8 cellular contexts compared by ENCODE assay signal in the genomic region with DNA sequence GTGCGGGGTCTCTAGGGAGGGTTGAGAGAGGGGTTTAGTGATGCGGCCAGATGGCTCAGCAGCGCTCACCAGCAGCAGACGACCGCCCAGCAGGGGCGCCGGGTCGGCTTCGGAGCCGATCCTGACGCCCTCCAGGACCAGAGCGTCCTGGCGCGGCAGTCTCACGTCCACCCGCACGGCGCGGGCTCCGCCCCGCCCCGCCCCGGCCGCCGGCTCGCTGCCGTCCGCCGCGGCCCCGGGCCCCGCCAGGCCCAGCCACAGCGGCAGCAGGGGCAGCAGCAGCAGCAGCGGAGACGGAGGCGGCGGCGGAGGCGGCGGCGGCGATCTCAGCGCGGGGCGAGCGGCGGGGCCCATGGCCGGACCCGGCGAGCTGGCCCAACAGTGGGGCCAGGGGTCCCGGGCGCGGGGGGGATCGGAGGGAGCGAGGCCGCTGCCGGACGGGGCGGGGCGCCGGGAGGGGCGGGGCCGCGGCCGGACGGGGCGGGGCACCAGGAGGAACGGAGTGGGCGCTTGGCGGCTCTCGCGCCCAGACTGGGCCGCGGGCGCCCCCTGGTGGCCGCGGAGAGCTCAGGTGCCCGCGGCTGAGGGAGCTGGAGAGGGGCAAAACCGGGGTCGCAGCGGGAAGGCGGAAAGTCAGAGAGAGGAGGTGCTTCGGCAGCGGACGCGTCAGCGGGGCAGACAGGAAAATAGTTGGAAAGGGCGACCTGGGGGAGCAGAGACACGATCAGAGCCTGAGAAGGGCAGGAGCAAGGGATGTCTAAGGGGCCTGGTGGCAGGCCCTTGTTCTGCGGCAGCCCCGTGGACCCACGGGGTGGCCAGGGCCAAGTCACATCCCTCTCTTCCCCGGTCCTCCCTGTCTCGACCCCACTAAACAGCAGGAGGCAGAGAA. TPM values are rescaled to one million over a fixed set of nuclear protein-coding genes. Genes with fewer than 3 reads are reported as not detected.
DNase-seq lines count a peak whose midpoint lies in the region; ATAC-seq and TF ChIP-seq lines count a peak whose summit lies in the region.

Gene RNF215 (minus strand): TSS at position 452 of the 889 bp plus-strand sequence. CDS start 98 bp downstream, at position 354.

- peak within 1 kb of the TSS; percentile 85 for H3K4me3 Mint-ChIP-seq in neural crest cell

- DNase-seq in COLO668 (lab: John Stamatoyannopoulos, UW; ENCODE audit: unreplicated experiment), result peak; percentile 83
- DNase-seq in HuH-7 (ENCODE audit: low spot score), result peak; percentile 91
- peak; percentile 76 for DNase-seq in RWPE1 (ENCODE audit: low spot score)
- peak; percentile 66 for DNase-seq in activated gamma-delta T cell (lab: John Stamatoyannopoulos, UW)
- DNase-seq in fibroblast of villous mesenchyme (ENCODE audit: low read depth), result peak; percentile 74
- DNase-seq in neural crest cell (ENCODE audit: low read depth, low spot score), result peak; percentile 87
- DNase-seq in stomach, result peak; percentile 87

- H3K27ac ChIP-seq in RWPE1 (peak within 1 kb of the TSS; percentile 78), stomach (peak within 1 kb of the TSS; percentile 60 to 90 (median 86))

- TF ChIP-seq CTCF in RWPE1 (conservative IDR thresholded peaks at IDR 0.05; ENCODE audit: low read depth) (peak; percentile 91), fibroblast of villous mesenchyme (IDR thresholded peaks at IDR 0.05; ENCODE audit: insufficient read depth, low read depth, low read length) (peak; percentile 81), neural crest cell (conservative IDR thresholded peaks at IDR 0.05) (peak; percentile 97), stomach (IDR thresholded peaks at IDR 0.05) (peak in 6 of 7 experiments; percentile 26 to 97 (median 88))

- no peaks in the 10 kb centered on the region for H3K27me3 ChIP-seq in stomach

- 1 to 8% (median 2%) methylated on average over 21 to 90 of the region's 95 CpGs for WGBS in stomach, 5 donors

- CTCF ChIA-PET in RWPE1 (lab: Yijun Ruan, JAX), result interaction anchor here (0.6 to 2.3 kb wide), 11 partner anchors 8 to 126 kb away, joined by 3 to 17 read pairs (median 4); partner anchors contain the start of genes CASTOR1 and SEC14L2

- POLR2A ChIA-PET in RWPE1 (lab: Yijun Ruan, JAX; ENCODE audit: low non-redundant PET), result no interaction called here

- peaks cover 29% of the 10 kb centered on the region for H3K4me1 Mint-ChIP-seq in neural crest cell

- H3K36me3 Mint-ChIP-seq in neural crest cell (ENCODE audit: low read depth), result no peaks in the 10 kb centered on the region

- intact Hi-C loops in stomach (cut with DNase I; ENCODE audit: low total_unique reads), result loop anchor here (5.0 kb wide), 1 partner anchor 100 kb away; the partner anchor contains the start of gene CASTOR1

- H3K27ac Mint-ChIP-seq in neural crest cell (ENCODE audit: unreplicated experiment), result peak within 1 kb of the TSS; percentile 81

- H3K4me3 ChIP-seq in fibroblast of villous mesenchyme (ENCODE audit: low read depth, low read length) (peak within 1 kb of the TSS; percentile 70), stomach (peak within 1 kb of the TSS; percentile 57 to 64 (median 62))

- peaks cover 12 to 21% (median 16%) of the 10 kb centered on the region in 4 donors for H3K4me1 ChIP-seq in stomach

- no peaks in the 10 kb centered on the region for H3K9me3 Mint-ChIP-seq in neural crest cell

- no peaks in the 10 kb centered on the region for H3K9me3 ChIP-seq in stomach

- peaks cover 0 to 24% (median 18%) of the 10 kb centered on the region in 4 donors for H3K36me3 ChIP-seq in stomach

- ATAC-seq in GM21360 (IDR thresholded peaks at IDR 0.05; ENCODE audit: unreplicated experiment), result peak; percentile 68

- no peak for TF ChIP-seq EP300 in stomach (IDR thresholded peaks at IDR 0.05)

- no peaks in the 10 kb centered on the region for H3K27me3 Mint-ChIP-seq in neural crest cell (ENCODE audit: low read depth)

- no peak for TF ChIP-seq POLR2A in stomach (IDR thresholded peaks at IDR 0.05)

RNA-seq across cellular contexts. Expression of gene RNF215, which starts in this region (rescaled TPM):
- total RNA-seq in fibroblast of villous mesenchyme (19.6 and 20.3 TPM in 2 replicates), neural crest cell (27.4 and 29.2 TPM in 2 replicates), stomach (10 to 100 TPM in 3 of 5 donors, 1 to 10 TPM in 2; 3.6 to 29.4 (median 15.6) TPM)
- polyA plus RNA-seq in stomach, result 1 to 10 TPM; 4.1 to 8.4 (median 4.3) TPM

Comparison
In these comparisons a context has a peak if more than half of its experiments do, and no peak if none do; other contexts are left out.
1. Peak in every context shown above with its lines: DNase-seq, ATAC-seq, H3K4me3 ChIP-seq and H3K27ac ChIP-seq.